Comparison of ENCODE assay signal across 12 cellular contexts in the genomic region with DNA sequence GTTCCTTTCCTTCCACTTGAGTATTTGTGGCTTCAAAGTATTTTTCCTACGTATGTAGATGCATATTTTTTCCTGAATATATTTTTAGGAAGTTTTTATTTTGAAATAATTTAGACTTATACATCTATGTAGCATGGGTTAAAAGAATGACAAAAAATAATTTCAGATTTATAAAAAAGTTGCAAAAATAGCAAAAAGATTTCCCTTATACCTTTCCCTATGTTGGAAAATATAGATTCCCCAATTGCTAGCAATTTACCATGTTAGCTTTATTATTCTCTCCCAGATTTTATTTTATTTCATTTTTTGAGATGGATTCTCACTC.
A peak's percentile ranks its signal among the peaks of the same experiment; 100 is the strongest.
DNase-seq lines count a peak whose midpoint lies in the region; ATAC-seq, FAIRE-seq and TF ChIP-seq lines count a peak whose summit lies in the region.
"Had no signal": no experiment of that assay in that cellular context is flagged by ENCODE, and none has a peak within 500 bp of the region (broad histone marks: within the 10 kb centered on the region; RNA-seq: fewer than 3 reads in every experiment).

No MANE protein-coding gene starts in this region.

- peaks cover 3% of the 10 kb centered on the region for H3K9me1 ChIP-seq in K562 (ENCODE audit: control insufficient read depth, insufficient read depth, low read length)

- no peak for TF ChIP-seq POLR2A in K562 (conservative IDR thresholded peaks at IDR 0.05)

- no peaks in the 10 kb centered on the region for H3K9me3 Mint-ChIP-seq in memory B cell
- H3K9me3 Mint-ChIP-seq: activated B cell treated with CpG ODN at 0.5 μM for 24 hours; stimulated activated naive CD8-positive, alpha-beta T cell treated with anti-CD3 and anti-CD28 coated beads, Interleukin-15, Interleukin-2, amounts not matched to agents 100 ng/mL and 50 ng/mL, for 24 hours had no signal

- peaks cover 10% of the 10 kb centered on the region for H3K36me3 Mint-ChIP-seq in memory B cell

- H3K4me3 Mint-ChIP-seq in memory B cell = no peak overlapping the region
- H3K4me3 Mint-ChIP-seq: activated B cell treated with CpG ODN at 0.5 μM for 24 hours; stimulated activated naive CD8-positive, alpha-beta T cell treated with anti-CD3 and anti-CD28 coated beads, Interleukin-15, Interleukin-2, amounts not matched to agents 100 ng/mL and 50 ng/mL, for 24 hours had no signal

- H3K79me2 ChIP-seq in GM23248 (ENCODE audit: insufficient read depth) (peaks cover 39% of the 10 kb centered on the region), K562 (ENCODE audit: control insufficient read depth, insufficient read depth, low read length) (no peaks in the 10 kb centered on the region; the same call in 2 of the 3 replicates)

- no peak for TF ChIP-seq EP300 in K562 (IDR thresholded peaks at IDR 0.05; ENCODE audit: low read length)

- H3K27ac Mint-ChIP-seq in memory B cell = peak overlapping the region; percentile 62
- H3K27ac Mint-ChIP-seq: activated B cell treated with CpG ODN at 0.5 μM for 24 hours had no signal

- H3K4me3 ChIP-seq in GM23248 = 0 out of 2 replicates have a peak overlapping the region, but pooled peaks have one; percentile 30
- H3K4me3 ChIP-seq in K562 = no peak overlapping the region
- H3K4me3 ChIP-seq in stomach smooth muscle (ENCODE audit: low read length in 2 of 2) = peak overlapping the region in 1 of 2 donors; percentile 71
- H3K4me3 ChIP-seq in heart right ventricle = no peak overlapping the region
- H3K4me3 ChIP-seq: SJCRH30 had no signal

- DNase-seq in GM23248 (no peak), K562 (ENCODE audit: extremely low read depth in 1 of 4, low spot score in 3 of 4) (no peak), memory B cell (ENCODE audit: low spot score in 2 of 2) (no peak), MV-4-11 (lab: John Stamatoyannopoulos, UW) (no peak), cerebellar nuclear complex (lab: John Stamatoyannopoulos, UW) (no peak), heart right ventricle (no peak)

- H3F3A ChIP-seq in GM23248 (ENCODE audit: insufficient read depth) = peaks cover 44% of the 10 kb centered on the region

- TF ChIP-seq CTCF in K562 (IDR thresholded peaks at IDR 0.05 in 2 of 3, conservative IDR thresholded peaks at IDR 0.05 in 1 of 3; ENCODE audit: insufficient read depth in 2 of 3, low read depth in 1 of 3, low read length in 3 of 3) = no peak
- peak in 1 of 9 donors; percentile 6 for TF ChIP-seq CTCF in heart right ventricle (IDR thresholded peaks at IDR 0.05)

- H3K27me3 Mint-ChIP-seq in memory B cell = no peaks in the 10 kb centered on the region
- H3K27me3 Mint-ChIP-seq: activated B cell treated with CpG ODN at 0.5 μM for 24 hours; progenitor cell of endocrine pancreas; stimulated activated naive CD8-positive, alpha-beta T cell treated with anti-CD3 and anti-CD28 coated beads, Interleukin-15, Interleukin-2, amounts not matched to agents 100 ng/mL and 50 ng/mL, for 24 hours had no signal

- intact Hi-C loops in K562 (cut with micrococcal nuclease) (loop anchor here (2.0 to 10.0 kb wide), 2 partner anchors 144 to 420 kb away; no protein-coding TSS in a partner anchor), heart right ventricle (cut with DNase I) (loop anchor here in 9 of 10 donors (2.0 to 10.0 kb wide), 12 partner anchors 142 to 422 kb away; partner anchors contain the start of genes RBM39 (in 3 of the 9), NFS1 (in 1 of the 9) and ROMO1 (in 1 of the 9))

- ATAC-seq in K562 = no peak
- ATAC-seq in memory B cell (ENCODE audit: low read depth) = no peak
- ATAC-seq in GM19452 (IDR thresholded peaks at IDR 0.05; ENCODE audit: unreplicated experiment) = no peak
- no peak for ATAC-seq in heart right ventricle

- BruUV-seq in K562 (replicated peaks; lab: Mats Ljungman, UMichigan) = no TSS peak

- H3K4me1 ChIP-seq in GM23248 (ENCODE audit: insufficient read depth) = peaks cover 46% of the 10 kb centered on the region
- H3K4me1 ChIP-seq in K562 (replicated peaks in 1 of 2; ENCODE audit: control insufficient read depth in 2 of 2, insufficient read depth in 2 of 2, low read length in 2 of 2) = peaks cover 2 to 7% of the 10 kb centered on the region in 2 experiments; a peak in 4 of 5 replicates
- peaks cover 19% of the 10 kb centered on the region for H3K4me1 ChIP-seq in stomach smooth muscle (ENCODE audit: control insufficient read depth, insufficient read depth, low read length)
- H3K4me1 ChIP-seq in heart right ventricle = peaks cover 0 to 32% (median 14%) of the 10 kb centered on the region in 9 donors
- H3K4me1 ChIP-seq: SJCRH30 had no signal

- H3K27me3 ChIP-seq in GM23248 (replicated peaks; ENCODE audit: insufficient read depth) = no peaks in the 10 kb centered on the region
- H3K27me3 ChIP-seq in K562 (ENCODE audit: control insufficient read depth in 2 of 2, insufficient read depth in 2 of 2, low read length in 2 of 2) = no peaks in the 10 kb centered on the region
- H3K27me3 ChIP-seq in stomach smooth muscle (ENCODE audit: control insufficient read depth in 1 of 2, insufficient read depth in 2 of 2, low read length in 2 of 2) = no peaks in the 10 kb centered on the region
- no peaks in the 10 kb centered on the region for H3K27me3 ChIP-seq in heart right ventricle
- H3K27me3 ChIP-seq: SJCRH30 had no signal

- no peaks in the 10 kb centered on the region for H3K9me2 ChIP-seq in GM23248 (ENCODE audit: insufficient read depth)

- H3K27ac ChIP-seq in GM23248 = peak overlapping the region; percentile 100
- H3K27ac ChIP-seq in K562 (ENCODE audit: extremely low read depth, low read depth, low read length) = no peak overlapping the region
- H3K27ac ChIP-seq in stomach smooth muscle (ENCODE audit: low read length) = peak overlapping the region; percentile 88
- H3K27ac ChIP-seq in heart right ventricle = peak overlapping the region in 2 of 10 donors; percentile 6 to 11
- H3K27ac ChIP-seq: SJCRH30 had no signal

- H3K9me3 ChIP-seq in GM23248 (ENCODE audit: low read depth) (no peaks in the 10 kb centered on the region), K562 (replicated peaks; ENCODE audit: control insufficient read depth, insufficient read depth, low read depth, low read length) (no peaks in the 10 kb centered on the region), stomach smooth muscle (ENCODE audit: control insufficient read depth in 2 of 2, low read length in 2 of 2) (no peaks in the 10 kb centered on the region), heart right ventricle (no peaks in the 10 kb centered on the region)
- H3K9me3 ChIP-seq: SJCRH30 had no signal

- H4K20me1 ChIP-seq in GM23248 (ENCODE audit: insufficient read depth) = no peaks in the 10 kb centered on the region
- no peaks in the 10 kb centered on the region for H4K20me1 ChIP-seq in K562 (replicated peaks; ENCODE audit: control insufficient read depth, insufficient read depth, low read length)

- CTCF ChIA-PET in K562 (lab: Yijun Ruan, JAX; ENCODE audit: low intra/inter-chr PET ratio) = interaction anchor here (0.7 kb wide), 1 partner anchor 17 kb away, joined by 3 read pairs; no protein-coding TSS in a partner anchor

- H2AFZ ChIP-seq in GM23248 (no peak overlapping the region), K562 (ENCODE audit: low read depth, low read length) (no peak overlapping the region)

- no peak for FAIRE-seq in K562 (lab: Jason Lieb, UNC)

- H3K9ac ChIP-seq in GM23248 (peak overlapping the region; percentile 53), K562 (ENCODE audit: insufficient read depth in 1 of 2, low read depth in 2 of 2, low read length in 2 of 2) (no peak overlapping the region), stomach smooth muscle (ENCODE audit: low read length in 2 of 2) (no peak overlapping the region)

- H3K4me2 ChIP-seq in GM23248 (ENCODE audit: unreplicated experiment) (peak overlapping the region; percentile 38), K562 (ENCODE audit: insufficient read depth, low read length) (no peak overlapping the region)

- peaks cover 10% of the 10 kb centered on the region for H3K4me1 Mint-ChIP-seq in memory B cell

- 0 to 5% methylated on average over 1 of the region's 1 CpG for WGBS in GM23248 (ENCODE audit: low coverage in 1 of 2, low lambda C conversion rate in 2 of 2, missing lambda C conversion rate in 2 of 2), 2 experiments
- WGBS in K562 (ENCODE audit: insufficient coverage, low coverage, missing lambda C conversion rate) = 20% methylated on average over 1 of the region's 1 CpG
- 25 to 37% methylated on average over 1 of the region's 1 CpG for WGBS in heart right ventricle, 2 donors

- H3K36me3 ChIP-seq in GM23248 (ENCODE audit: low read depth) (no peaks in the 10 kb centered on the region), K562 (ENCODE audit: control insufficient read depth, insufficient read depth, low read length) (no peaks in the 10 kb centered on the region; the same call in 1 of the 3 replicates), stomach smooth muscle (ENCODE audit: control insufficient read depth in 2 of 2, insufficient read depth in 2 of 2, low read length in 2 of 2) (no peaks in the 10 kb centered on the region), heart right ventricle (peaks cover 0 to 25% (median 0%) of the 10 kb centered on the region in 9 donors)
- H3K36me3 ChIP-seq: SJCRH30 had no signal

- in situ Hi-C loops in GM23248 (cut with MboI) = no loop called here
- in situ Hi-C loops in K562 (cut with MboI) = no loop called here

- TF ChIP-seq RAD21 in K562 (CRISPR knock-in tag; conservative IDR thresholded peaks at IDR 0.05 in 1 of 2, IDR thresholded peaks at IDR 0.05 in 1 of 2) = no peak

- POLR2A ChIA-PET in K562 (lab: Yijun Ruan, JAX) = interaction anchor here (0.6 to 8.2 kb wide), 10 partner anchors 9 to 606 kb away, joined by 3 to 38 read pairs (median 4); partner anchors contain the start of gene RBM39

TF ChIP-seq in K562, 482 proteins besides CTCF, POLR2A, EP300 and RAD21:
- TF ChIP-seq ZEB2 (IDR thresholded peaks at IDR 0.05) (no peak), ZKSCAN3 (CRISPR knock-in tag; IDR thresholded peaks at IDR 0.05) (peak; percentile 59; the same call in 1 of the 2 replicates)
